22 cellular contexts compared by ENCODE assay signal in genomic region chr11:2433106-2433925, GRCh38. TPM values are rescaled to one million over a fixed set of nuclear protein-coding genes. Genes with fewer than 3 reads are reported as not detected.
DNase-seq lines count a peak whose midpoint lies in the region; ATAC-seq, FAIRE-seq and TF ChIP-seq lines count a peak whose summit lies in the region.
"Had no signal": no experiment of that assay in that cellular context is flagged by ENCODE, and none has a peak within 500 bp of the region (broad histone marks: within the 10 kb centered on the region; RNA-seq: fewer than 3 reads in every experiment).

No MANE protein-coding gene starts in this region.

- no peaks in the 10 kb centered on the region for H4K20me1 ChIP-seq in HepG2 (ENCODE audit: insufficient read depth, low read length)

- H4K91ac ChIP-seq in trophoblast cell (ENCODE audit: low read depth, low read length) = no peak overlapping the region

- H4K12ac ChIP-seq in trophoblast cell (ENCODE audit: low read depth, low read length) = no peak overlapping the region

- H3K79me2 ChIP-seq in HepG2 (ENCODE audit: insufficient read depth, low read length) (no peaks in the 10 kb centered on the region), trophoblast cell (ENCODE audit: control insufficient read depth, insufficient read depth, low read length, poor library complexity) (no peaks in the 10 kb centered on the region)

- H3K14ac ChIP-seq in trophoblast cell (ENCODE audit: low read length) = no peak overlapping the region

- H2BK12ac ChIP-seq in trophoblast cell (ENCODE audit: low read length) = no peak overlapping the region

- 28% methylated on average over 5 of the region's 22 CpGs for WGBS in HepG2 (ENCODE audit: low lambda C conversion rate)
- no CpG with 5 or more reads among the region's 22 CpGs for WGBS in trophoblast cell (ENCODE audit: extremely low coverage, insufficient coverage, insufficient read length)

- DNase-seq in GM06990 (ENCODE audit: extremely low read depth, insufficient read length) = peak; percentile 3
- DNase-seq in RWPE2 (ENCODE audit: low spot score) = peak; percentile 55
- DNase-seq in HepG2 (ENCODE audit: low spot score) = no peak
- no peak for DNase-seq in trophoblast cell
- DNase-seq in islet precursor cell = no peak
- DNase-seq in NCI-H2171 treated with DMSO at 0.1 percent for 48 hours (lab: John Stamatoyannopoulos, UW) = no peak
- DNase-seq: CD4-positive, CD25-positive, alpha-beta regulatory T cell; DMS79; GM23248; KG1; NCI-H1105; NCI-H2029 treated with DMSO at 0.1 percent for 48 hours; NCI-H345; NCI-H524; NCI-H774; NK-92 treated with Interleukin-12 subunit alpha and Interleukin-12 subunit beta, amount 100 ng/mL, for 24 hours; SJCRH30 had no signal

- H3K36me3 ChIP-seq in GM06990 (ENCODE audit: control insufficient read depth, insufficient read depth, low read length) = no peaks in the 10 kb centered on the region
- no peaks in the 10 kb centered on the region for H3K36me3 ChIP-seq in RWPE2 (ENCODE audit: low read depth)
- H3K36me3 ChIP-seq in HepG2 (replicated peaks in 1 of 2; ENCODE audit: control insufficient read depth in 1 of 2, insufficient read depth in 2 of 2, low read length in 2 of 2) = no peaks in the 10 kb centered on the region
- H3K36me3 ChIP-seq in trophoblast cell (ENCODE audit: control insufficient read depth in 1 of 2, insufficient read depth in 2 of 2, low read length in 2 of 2) = no peaks in the 10 kb centered on the region
- H3K36me3 ChIP-seq: HAP-1, SJCRH30 had no signal

- no peak overlapping the region for H2AK5ac ChIP-seq in trophoblast cell (ENCODE audit: low read length)

- H3K79me1 ChIP-seq in trophoblast cell (ENCODE audit: low read length) = no peaks in the 10 kb centered on the region

- H3K9me3 ChIP-seq in RWPE2 (ENCODE audit: severe bottlenecking) = no peaks in the 10 kb centered on the region
- no peaks in the 10 kb centered on the region for H3K9me3 ChIP-seq in HepG2 (ENCODE audit: low read length)
- H3K9me3 ChIP-seq in trophoblast cell (ENCODE audit: insufficient read depth, low read depth, low read length) = peaks cover 33% of the 10 kb centered on the region
- H3K9me3 ChIP-seq: HAP-1, SJCRH30 had no signal

- H3K27ac ChIP-seq in RWPE2 (ENCODE audit: poor library complexity, severe bottlenecking) = no peak overlapping the region
- H3K27ac ChIP-seq in HepG2 (ENCODE audit: extremely low read length, insufficient read depth, low read length) = no peak overlapping the region
- H3K27ac ChIP-seq in trophoblast cell (ENCODE audit: low read depth, low read length) = no peak overlapping the region
- H3K27ac ChIP-seq: GM23248, RWPE1, SJCRH30 had no signal

- H2AFZ ChIP-seq in HepG2 (ENCODE audit: low read length) = no peak overlapping the region
- no peak overlapping the region for H2AFZ ChIP-seq in trophoblast cell (ENCODE audit: insufficient read depth, low read length, poor library complexity)
- H2AFZ ChIP-seq: GM23248 had no signal

- intact Hi-C loops in HepG2 (cut with micrococcal nuclease; ENCODE audit: unreplicated experiment) = no loop called here

- H2BK5ac ChIP-seq in trophoblast cell (ENCODE audit: low read depth, low read length, poor library complexity) = no peak overlapping the region

- no peak overlapping the region for H3K4ac ChIP-seq in trophoblast cell (ENCODE audit: low read depth, low read length)

- H3K18ac ChIP-seq in trophoblast cell (ENCODE audit: low read length) = no peak overlapping the region

- H3K4me1 ChIP-seq in RWPE2 (ENCODE audit: insufficient read depth, poor library complexity, severe bottlenecking) (no peaks in the 10 kb centered on the region), HepG2 (ENCODE audit: insufficient read depth, low read length) (no peaks in the 10 kb centered on the region), trophoblast cell (ENCODE audit: control insufficient read depth in 1 of 2, insufficient read depth in 2 of 2, low read length in 2 of 2) (no peaks in the 10 kb centered on the region)
- H3K4me1 ChIP-seq: HAP-1, SJCRH30 had no signal

- ATAC-seq in RWPE2 (ENCODE audit: low read depth) = no peak
- no peak for ATAC-seq in HepG2
- ATAC-seq in GM18511 (IDR thresholded peaks at IDR 0.05; ENCODE audit: unreplicated experiment) = no peak

- no peak overlapping the region for H4K8ac ChIP-seq in trophoblast cell (ENCODE audit: low read depth, low read length)

- peak overlapping the region; percentile 1 for H3K23ac ChIP-seq in trophoblast cell (ENCODE audit: low read length)

- no peak for FAIRE-seq in HepG2 (lab: Jason Lieb, UNC)

- TF ChIP-seq CTCF in GM06990 (IDR thresholded peaks at IDR 0.05; ENCODE audit: insufficient read depth, low read length, poor library complexity, severe bottlenecking) (no peak), RWPE2 (IDR thresholded peaks at IDR 0.05; ENCODE audit: poor library complexity, severe bottlenecking) (no peak), HepG2 (CRISPR knock-in tag; IDR thresholded peaks at IDR 0.05) (no peak)

- POLR2A ChIA-PET in HepG2 (lab: Yijun Ruan, JAX) = no interaction called here

- no peak overlapping the region for H3K4me3 ChIP-seq in GM06990 (replicated peaks; ENCODE audit: low read depth, low read length)
- H3K4me3 ChIP-seq in RWPE2 (ENCODE audit: severe bottlenecking) = no peak overlapping the region
- no peak overlapping the region for H3K4me3 ChIP-seq in HepG2 (replicated peaks in 1 of 3; ENCODE audit: insufficient read depth in 1 of 3, low read depth in 2 of 3, low read length in 3 of 3)
- H3K4me3 ChIP-seq in trophoblast cell (ENCODE audit: low read depth, low read length) = peak overlapping the region; percentile 57
- H3K4me3 ChIP-seq: GM23248, HAP-1, SJCRH30 had no signal

- BruUV-seq in HepG2 (replicated peaks; lab: Mats Ljungman, UMichigan) = no TSS peak

- H3K4me2 ChIP-seq in HepG2 (ENCODE audit: low read depth, low read length) = no peak overlapping the region
- H3K4me2 ChIP-seq in trophoblast cell (ENCODE audit: low read length) = no peak overlapping the region

- CTCF ChIA-PET in HepG2 (lab: Yijun Ruan, JAX; ENCODE audit: low intra/inter-chr PET ratio, low total read pairs) = no interaction called here

- TF ChIP-seq EP300 in HepG2 (IDR thresholded peaks at IDR 0.05; ENCODE audit: low read depth in 2 of 2, low read length in 2 of 2) (no peak), HepG2 (CRISPR knock-in tag; IDR thresholded peaks at IDR 0.05; ENCODE audit: borderline replicate concordance) (no peak)

- H2BK120ac ChIP-seq in trophoblast cell (ENCODE audit: insufficient read depth, low read length, poor library complexity) = no peak overlapping the region

- TF ChIP-seq POLR2A in HepG2 (IDR thresholded peaks at IDR 0.05; ENCODE audit: insufficient read depth in 1 of 2, low read depth in 2 of 2, low read length in 2 of 2) = no peak

- in situ Hi-C loops in HepG2 (cut with HindIII; ENCODE audit: extremely low pct_ligation_motif_present, low pct_unique_long_range_greater_than_20kb) = loop anchor here (5.0 kb wide), 1 partner anchor 464 kb away; no protein-coding TSS in a partner anchor

- no peak for TF ChIP-seq RAD21 in HepG2 (CRISPR knock-in tag; IDR thresholded peaks at IDR 0.05)

- H3K27me3 ChIP-seq in GM06990 (replicated peaks; ENCODE audit: control insufficient read depth, insufficient read depth, low read length) (no peaks in the 10 kb centered on the region), RWPE2 (ENCODE audit: insufficient read depth, poor library complexity, severe bottlenecking) (no peaks in the 10 kb centered on the region), HepG2 (ENCODE audit: control insufficient read depth in 1 of 2, insufficient read depth in 2 of 2, low read length in 2 of 2) (peaks cover 10 to 61% of the 10 kb centered on the region in 2 experiments; a peak in 4 of 5 replicates), trophoblast cell (ENCODE audit: insufficient read depth, low read length) (no peaks in the 10 kb centered on the region)
- H3K27me3 ChIP-seq: SJCRH30 had no signal

- no peak overlapping the region for H3K9ac ChIP-seq in HepG2 (ENCODE audit: insufficient read depth, low read depth, low read length)
- no peak overlapping the region for H3K9ac ChIP-seq in trophoblast cell (ENCODE audit: low read length)
- H3K9ac ChIP-seq: GM23248 had no signal

RNA-seq across cellular contexts. Expression of gene TRPM5, which starts 11.0 kb away (rescaled TPM):
- not detected in 2 replicates for total RNA-seq in HepG2 (2016; rRNA removed; fragmentation: Illumina TruSeq; extraction: Trizol)
- total RNA-seq in HepG2 (2016; cell fraction: cytosol; rRNA removed; fragmentation: Illumina TruSeq; extraction: Trizol; ENCODE audit: low read depth) = not detected in 2 replicates
- not detected in 2 replicates for total RNA-seq in HepG2 (2016; cell fraction: insoluble cytoplasmic fraction; rRNA removed; fragmentation: Illumina TruSeq; extraction: Trizol)
- not detected in 2 replicates for total RNA-seq in HepG2 (2016; cell fraction: membrane; rRNA removed; fragmentation: Illumina TruSeq; extraction: Trizol)
- not detected in 2 replicates for total RNA-seq in HepG2 (2016; cell fraction: nucleus; rRNA removed; fragmentation: Illumina TruSeq; extraction: Trizol)
- polyA plus RNA-seq in HepG2 (2011; rRNA removed) = 0.05 and 0.12 TPM in 2 replicates
- polyA plus RNA-seq in HepG2 (2011; cell fraction: cytosol; rRNA removed) = 0.01 and 0.05 TPM in 2 replicates
- 0.69 and 1.1 TPM in 2 replicates for polyA plus RNA-seq in HepG2 (2011; cell fraction: nucleus; rRNA removed)
- polyA plus RNA-seq in HepG2 (2012) = 0.08 and 0.16 TPM in 2 replicates
- polyA plus RNA-seq in HepG2 (2016; cell fraction: cytosol; fragmentation: Illumina TruSeq; extraction: Trizol; ENCODE audit: low read depth) = not detected in 2 replicates
- polyA plus RNA-seq in HepG2 (2016; cell fraction: insoluble cytoplasmic fraction; fragmentation: Illumina TruSeq; extraction: Trizol; ENCODE audit: low read depth) = not detected in 2 replicates
- not detected in 2 replicates for polyA plus RNA-seq in HepG2 (2016; cell fraction: membrane; fragmentation: Illumina TruSeq; extraction: Trizol; ENCODE audit: low read depth)
- not detected in 2 replicates for polyA plus RNA-seq in HepG2 (2016; cell fraction: nucleus; fragmentation: Illumina TruSeq; extraction: Trizol; ENCODE audit: insufficient read depth, low read depth)
- 0.05 and 0.06 TPM in 2 replicates for polyA minus RNA-seq in HepG2 (2011; rRNA and poly(A)+ RNA removed; ENCODE audit: low replicate concordance)
- polyA minus RNA-seq in HepG2 (2011; cell fraction: cytosol; rRNA and poly(A)+ RNA removed) = not detected in 2 replicates
- 0.13 and 0.25 TPM in 2 replicates for polyA minus RNA-seq in HepG2 (2011; cell fraction: nucleus; rRNA and poly(A)+ RNA removed)
- polyA plus RNA-seq in trophoblast cell (2013) = 0.03 and 0.04 TPM in 2 replicates
- total RNA-seq: GM23248, SJCRH30 had no signal
- polyA plus RNA-seq: BJ; CD4-positive, CD25-positive, alpha-beta regulatory T cell; GM23248 had no signal

RNA-seq across cellular contexts. Expression of gene KCNQ1, which starts 11.5 kb away (rescaled TPM):
- total RNA-seq in HepG2 (2016; rRNA removed; fragmentation: Illumina TruSeq; extraction: Trizol) = 0.02 TPM in 1 of 2 replicates, not detected in the other
- total RNA-seq in HepG2 (2016; cell fraction: cytosol; rRNA removed; fragmentation: Illumina TruSeq; extraction: Trizol; ENCODE audit: low read depth) = not detected in 2 replicates
- total RNA-seq in HepG2 (2016; cell fraction: insoluble cytoplasmic fraction; rRNA removed; fragmentation: Illumina TruSeq; extraction: Trizol) = not detected in 2 replicates
- not detected in 2 replicates for total RNA-seq in HepG2 (2016; cell fraction: membrane; rRNA removed; fragmentation: Illumina TruSeq; extraction: Trizol)
- total RNA-seq in HepG2 (2016; cell fraction: nucleus; rRNA removed; fragmentation: Illumina TruSeq; extraction: Trizol) = not detected in 2 replicates
- 0.08 and 0.13 TPM in 2 replicates for polyA plus RNA-seq in HepG2 (2011; rRNA removed)
- 0.01 TPM in 1 of 2 replicates, not detected in the other for polyA plus RNA-seq in HepG2 (2011; cell fraction: cytosol; rRNA removed)
- polyA plus RNA-seq in HepG2 (2011; cell fraction: nucleus; rRNA removed) = 0.09 TPM in 1 of 2 replicates, not detected in the other
- polyA plus RNA-seq in HepG2 (2012) = not detected in 2 replicates
- not detected in 2 replicates for polyA plus RNA-seq in HepG2 (2016; cell fraction: cytosol; fragmentation: Illumina TruSeq; extraction: Trizol; ENCODE audit: low read depth)
- polyA plus RNA-seq in HepG2 (2016; cell fraction: insoluble cytoplasmic fraction; fragmentation: Illumina TruSeq; extraction: Trizol; ENCODE audit: low read depth) = not detected in 2 replicates
- not detected in 2 replicates for polyA plus RNA-seq in HepG2 (2016; cell fraction: membrane; fragmentation: Illumina TruSeq; extraction: Trizol; ENCODE audit: low read depth)
- polyA plus RNA-seq in HepG2 (2016; cell fraction: nucleus; fragmentation: Illumina TruSeq; extraction: Trizol; ENCODE audit: insufficient read depth, low read depth) = not detected in 2 replicates
- polyA minus RNA-seq in HepG2 (2011; rRNA and poly(A)+ RNA removed; ENCODE audit: low replicate concordance) = 0.06 and 1.8 TPM in 2 replicates
- polyA minus RNA-seq in HepG2 (2011; cell fraction: cytosol; rRNA and poly(A)+ RNA removed) = not detected in 2 replicates
- polyA minus RNA-seq in HepG2 (2011; cell fraction: nucleus; rRNA and poly(A)+ RNA removed) = 0.26 TPM in 1 of 2 replicates, not detected in the other
- polyA plus RNA-seq in trophoblast cell (2013) = 0.53 and 0.64 TPM in 2 replicates
- total RNA-seq: GM23248, HT1080, SJCRH30 had no signal
- polyA plus RNA-seq: BJ, GM23248 had no signal

RNA-seq across cellular contexts. Expression of gene TSSC4, which starts 32.8 kb away (rescaled TPM):
- 51.5 and 58.6 TPM in 2 replicates for total RNA-seq in HepG2 (2016; rRNA removed; fragmentation: Illumina TruSeq; extraction: Trizol)
- total RNA-seq in HepG2 (2016; cell fraction: cytosol; rRNA removed; fragmentation: Illumina TruSeq; extraction: Trizol; ENCODE audit: low read depth) = 48.9 and 55.7 TPM in 2 replicates
- total RNA-seq in HepG2 (2016; cell fraction: insoluble cytoplasmic fraction; rRNA removed; fragmentation: Illumina TruSeq; extraction: Trizol) = 51.6 and 61.0 TPM in 2 replicates
- 52.4 and 71.0 TPM in 2 replicates for total RNA-seq in HepG2 (2016; cell fraction: membrane; rRNA removed; fragmentation: Illumina TruSeq; extraction: Trizol)
- total RNA-seq in HepG2 (2016; cell fraction: nucleus; rRNA removed; fragmentation: Illumina TruSeq; extraction: Trizol) = 29.5 and 34.5 TPM in 2 replicates
- 16.2 and 20.5 TPM in 2 replicates for polyA plus RNA-seq in HepG2 (2011; rRNA removed)
- polyA plus RNA-seq in HepG2 (2011; cell fraction: cytosol; rRNA removed) = 13.8 and 24.4 TPM in 2 replicates
- polyA plus RNA-seq in HepG2 (2011; cell fraction: nucleus; rRNA removed) = 33.5 and 35.1 TPM in 2 replicates
- polyA plus RNA-seq in HepG2 (2012) = 17.3 and 21.8 TPM in 2 replicates
- polyA plus RNA-seq in HepG2 (2016; cell fraction: cytosol; fragmentation: Illumina TruSeq; extraction: Trizol; ENCODE audit: low read depth) = 29.9 and 32.8 TPM in 2 replicates
- polyA plus RNA-seq in HepG2 (2016; cell fraction: insoluble cytoplasmic fraction; fragmentation: Illumina TruSeq; extraction: Trizol; ENCODE audit: low read depth) = 34.6 and 35.0 TPM in 2 replicates
- polyA plus RNA-seq in HepG2 (2016; cell fraction: membrane; fragmentation: Illumina TruSeq; extraction: Trizol; ENCODE audit: low read depth) = 34.0 and 36.0 TPM in 2 replicates
- 42.1 and 44.0 TPM in 2 replicates for polyA plus RNA-seq in HepG2 (2016; cell fraction: nucleus; fragmentation: Illumina TruSeq; extraction: Trizol; ENCODE audit: insufficient read depth, low read depth)
- polyA minus RNA-seq in HepG2 (2011; rRNA and poly(A)+ RNA removed; ENCODE audit: low replicate concordance) = 19.1 and 32.1 TPM in 2 replicates
- polyA minus RNA-seq in HepG2 (2011; cell fraction: cytosol; rRNA and poly(A)+ RNA removed) = 12.8 and 15.7 TPM in 2 replicates
- polyA minus RNA-seq in HepG2 (2011; cell fraction: nucleus; rRNA and poly(A)+ RNA removed) = 26.6 and 27.8 TPM in 2 replicates
- 87.7 and 88.6 TPM in 2 replicates for polyA plus RNA-seq in trophoblast cell (2013)

RNA-seq across cellular contexts. Expression of gene CD81, which starts 56.2 kb away (rescaled TPM):
- not detected in 2 replicates for total RNA-seq in HepG2 (2016; rRNA removed; fragmentation: Illumina TruSeq; extraction: Trizol)
- not detected in 2 replicates for total RNA-seq in HepG2 (2016; cell fraction: cytosol; rRNA removed; fragmentation: Illumina TruSeq; extraction: Trizol; ENCODE audit: low read depth)
- not detected in 2 replicates for total RNA-seq in HepG2 (2016; cell fraction: insoluble cytoplasmic fraction; rRNA removed; fragmentation: Illumina TruSeq; extraction: Trizol)
- not detected in 2 replicates for total RNA-seq in HepG2 (2016; cell fraction: membrane; rRNA removed; fragmentation: Illumina TruSeq; extraction: Trizol)
- total RNA-seq in HepG2 (2016; cell fraction: nucleus; rRNA removed; fragmentation: Illumina TruSeq; extraction: Trizol) = not detected in 2 replicates
- not detected in 2 replicates for polyA plus RNA-seq in HepG2 (2011; rRNA removed)
- polyA plus RNA-seq in HepG2 (2011; cell fraction: cytosol; rRNA removed) = 0.05 TPM in 2 replicates
- polyA plus RNA-seq in HepG2 (2011; cell fraction: nucleus; rRNA removed) = 0.26 TPM in 1 of 2 replicates, not detected in the other
- polyA plus RNA-seq in HepG2 (2012) = not detected in 2 replicates
- polyA plus RNA-seq in HepG2 (2016; cell fraction: cytosol; fragmentation: Illumina TruSeq; extraction: Trizol; ENCODE audit: low read depth) = not detected in 2 replicates
- not detected in 2 replicates for polyA plus RNA-seq in HepG2 (2016; cell fraction: insoluble cytoplasmic fraction; fragmentation: Illumina TruSeq; extraction: Trizol; ENCODE audit: low read depth)
- polyA plus RNA-seq in HepG2 (2016; cell fraction: membrane; fragmentation: Illumina TruSeq; extraction: Trizol; ENCODE audit: low read depth) = not detected in 2 replicates
- polyA plus RNA-seq in HepG2 (2016; cell fraction: nucleus; fragmentation: Illumina TruSeq; extraction: Trizol; ENCODE audit: insufficient read depth, low read depth) = not detected in 2 replicates
- polyA minus RNA-seq in HepG2 (2011; rRNA and poly(A)+ RNA removed; ENCODE audit: low replicate concordance) = 0.72 and 103 TPM in 2 replicates
- 0.70 TPM in 1 of 2 replicates, not detected in the other for polyA minus RNA-seq in HepG2 (2011; cell fraction: cytosol; rRNA and poly(A)+ RNA removed)
- polyA minus RNA-seq in HepG2 (2011; cell fraction: nucleus; rRNA and poly(A)+ RNA removed) = 0.52 TPM in 1 of 2 replicates, not detected in the other
- 242 and 246 TPM in 2 replicates for polyA plus RNA-seq in trophoblast cell (2013)

Comparison
In these comparisons a context has a peak if more than half of its experiments do, and no peak if none do; other contexts are left out.
1. DNase-seq: peak in GM06990 (single experiment) and RWPE2 (single experiment); none in HepG2 (single experiment), trophoblast cell (0 of 2), islet precursor cell (single experiment) and NCI-H2171 treated with DMSO at 0.1 percent for 48 hours (single experiment).